In the genomic region with DNA sequence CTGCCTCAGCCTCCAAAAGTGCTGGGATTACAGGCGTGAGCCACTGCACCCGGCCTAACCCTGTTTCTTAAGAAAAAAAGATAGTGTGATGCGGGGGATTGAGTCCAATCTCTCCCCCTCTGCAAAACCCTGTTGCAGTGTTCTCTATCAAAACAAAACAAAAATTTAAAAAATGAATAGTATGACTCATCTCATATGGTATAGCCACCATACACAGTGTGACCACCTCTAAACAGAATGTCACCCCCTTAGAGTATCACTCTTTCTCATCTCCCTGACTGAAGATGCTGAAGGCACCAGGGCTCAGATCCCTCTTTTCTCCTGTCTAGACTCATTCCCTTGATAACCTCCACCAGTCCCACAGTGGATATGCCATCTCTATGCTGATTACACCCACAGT, we compare ENCODE assay signal across 1 cellular context.
TF ChIP-seq lines count a peak whose summit lies in the region.

No MANE protein-coding gene starts in this region.

TF ChIP-seq in A549, 52 proteins besides CTCF, POLR2A, EP300 and RAD21 (continued from another document):
- TF ChIP-seq ZC3H11A (IDR thresholded peaks at IDR 0.05) (no peak), BHLHE40 (IDR thresholded peaks at IDR 0.05; ENCODE audit: low read depth, low read length) (no peak)
TF ChIP-seq in A549: peak in this region for 1.
